In genomic region chr20:50516180-50516934, GRCh38 we compare ENCODE assay signal across 8 cellular contexts. TPM values are rescaled to one million over a fixed set of nuclear protein-coding genes. Genes with fewer than 3 reads are reported as not detected.
DNase-seq lines count a peak whose midpoint lies in the region; ATAC-seq and TF ChIP-seq lines count a peak whose summit lies in the region.

No MANE protein-coding gene starts in this region.

- no peak overlapping the region for H3K4me3 ChIP-seq in OCI-LY7 (ENCODE audit: low read depth, low read length, poor library complexity, severe bottlenecking)

- H3K9me3 Mint-ChIP-seq in naive B cell = no peaks in the 10 kb centered on the region

- no peaks in the 10 kb centered on the region for H3K9me3 ChIP-seq in OCI-LY7 (ENCODE audit: low read length)

- peaks cover 38% of the 10 kb centered on the region for H3K4me1 ChIP-seq in OCI-LY7 (ENCODE audit: insufficient read depth, low read length, poor library complexity, severe bottlenecking)

- ATAC-seq in GM18517 (IDR thresholded peaks at IDR 0.05; ENCODE audit: unreplicated experiment) (peak; percentile 52), HG02642 (IDR thresholded peaks at IDR 0.05; ENCODE audit: poor library complexity, unreplicated experiment) (peak; percentile 55), naive B cell (ENCODE audit: low read depth in 2 of 2) (peak; percentile 85 to 87)

- DNase-seq in OCI-LY7 (ENCODE audit: low spot score) (peak; percentile 69), naive B cell (peak; percentile 71), superior temporal gyrus (ENCODE audit: extremely low spot score) (no peak), DMS 273 treated with DMSO at 0.1 percent for 48 hours (lab: John Stamatoyannopoulos, UW) (no peak), GM13977 (ENCODE audit: low spot score) (no peak), NCI-H524 (lab: John Stamatoyannopoulos, UW) (no peak)

- H2AFZ ChIP-seq in OCI-LY7 (ENCODE audit: low read length) = no peak overlapping the region

- no peak for TF ChIP-seq CTCF in OCI-LY7 (conservative IDR thresholded peaks at IDR 0.05; ENCODE audit: low read length)
- TF ChIP-seq CTCF in GM13977 (IDR thresholded peaks at IDR 0.05; ENCODE audit: extremely low read depth, insufficient read depth, missing control alignments) = no peak

- H3K9me2 ChIP-seq in OCI-LY7 (ENCODE audit: insufficient read depth, low read length) = no peaks in the 10 kb centered on the region

- H3K4me3 Mint-ChIP-seq in naive B cell = peak overlapping the region; percentile 65 to 95 (median 80)

- in situ Hi-C loops in GM13977 (cut with MboI; ENCODE audit: low pct_unique_long_range_greater_than_20kb, low sequenced_read_pairs, unreplicated experiment) = loop anchor here (10.0 kb wide), 1 partner anchor 58 kb away; no protein-coding TSS in a partner anchor

- POLR2A ChIA-PET in OCI-LY7 (lab: Charles Lee) = interaction anchor here (1.0 to 2.4 kb wide), 4 partner anchors 12 to 57 kb away, joined by 3 to 5 read pairs (median 4); no protein-coding TSS in a partner anchor

- no peaks in the 10 kb centered on the region for H3K36me3 Mint-ChIP-seq in naive B cell

- no peaks in the 10 kb centered on the region for H3K27me3 Mint-ChIP-seq in naive B cell

- H3K79me2 ChIP-seq in OCI-LY7 (ENCODE audit: insufficient read depth, low read depth, low read length) = peaks cover 47% of the 10 kb centered on the region; the same call in 1 of the 2 replicates

- intact Hi-C loops in OCI-LY7 (cut with micrococcal nuclease; ENCODE audit: unreplicated experiment) = no loop called here

- peak overlapping the region; percentile 90 to 98 (median 95) for H3K27ac Mint-ChIP-seq in naive B cell

- CTCF ChIA-PET in OCI-LY7 (lab: Charles Lee; ENCODE audit: unreplicated experiment) = no interaction called here

- H3K27ac ChIP-seq in OCI-LY7 (ENCODE audit: low read depth, low read length, poor library complexity, severe bottlenecking) = no peak overlapping the region

- H3K4me1 Mint-ChIP-seq in naive B cell = peaks cover 68 to 99% (median 94%) of the 10 kb centered on the region in 3 donors

- peak overlapping the region; percentile 57 for H3K4me2 ChIP-seq in OCI-LY7 (ENCODE audit: low read length)

- no TSS peak for BruUV-seq in OCI-LY7 (replicated peaks; lab: Mats Ljungman, UMichigan)

- H3K36me3 ChIP-seq in OCI-LY7 (ENCODE audit: insufficient read depth, low read length) = no peaks in the 10 kb centered on the region; the same call in 1 of the 2 replicates

- peaks cover 83% of the 10 kb centered on the region for H4K20me1 ChIP-seq in OCI-LY7 (ENCODE audit: insufficient read depth, low read length)

RNA-seq across cellular contexts. Expression of gene PTPN1, which starts 6.2 kb away (rescaled TPM):
- 21.6 and 25.1 TPM in 2 replicates for total RNA-seq in OCI-LY7 (2014; rRNA removed; shearing (Covaris generic))
- total RNA-seq in OCI-LY7 (2022) = 17.1 and 22.0 TPM in 2 replicates
- 10 to 100 TPM; 14.0 to 57.1 (median 46.1) TPM for polyA plus RNA-seq in naive B cell (ENCODE audit: low read depth in 6 of 6)

Comparison
In these comparisons a context has a peak if more than half of its experiments do, and no peak if none do; other contexts are left out.
1. DNase-seq: peak in OCI-LY7 (single experiment) and naive B cell (single experiment); none in superior temporal gyrus (single experiment), DMS 273 treated with DMSO at 0.1 percent for 48 hours (single experiment), GM13977 (single experiment) and NCI-H524 (0 of 2).
2. Peak in every context shown above with its lines, with median percentiles within 50 percentile points of each other: ATAC-seq.